Comparison of ENCODE assay signal across 2 cellular contexts in the genomic region with DNA sequence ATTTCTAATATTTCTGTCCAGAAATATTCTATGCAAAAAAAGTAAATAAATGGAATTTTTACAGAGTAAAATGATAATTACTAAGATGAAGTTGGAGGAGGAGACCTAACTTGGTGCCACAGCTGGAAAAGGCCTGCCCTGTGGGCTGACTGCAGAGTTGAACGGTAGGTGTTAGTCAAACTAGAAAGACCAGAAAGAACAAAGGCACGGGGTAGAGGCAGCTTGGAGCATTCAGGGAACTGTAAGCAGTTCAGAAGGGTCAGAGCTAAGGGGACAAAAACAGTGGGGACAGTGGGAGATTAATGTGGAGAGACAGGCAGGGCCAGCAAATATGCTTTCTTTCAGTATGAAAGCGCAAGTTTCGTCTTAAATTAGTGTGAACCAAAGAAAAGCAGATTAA.
TF ChIP-seq lines count a peak whose summit lies in the region.

No MANE protein-coding gene starts in this region.

TF ChIP-seq in HEK293, 187 proteins besides CTCF, POLR2A, EP300 and RAD21:
- peak; percentile 31; the same call in 1 of the 2 replicates for TF ChIP-seq ZIC2 (tag by site-specific recombination; IDR thresholded peaks at IDR 0.05)
- TF ChIP-seq ZNF426 (tag by site-specific recombination; IDR thresholded peaks at IDR 0.05), result no peak
TF ChIP-seq in HEK293: peak in this region for 1.

TF ChIP-seq in H1, 55 proteins besides CTCF, POLR2A, EP300 and RAD21:
- no peak for TF ChIP-seq SIX5 (IDR thresholded peaks at IDR 0.05; ENCODE audit: low read depth, low read length)
- TF ChIP-seq TAF1 (IDR thresholded peaks at IDR 0.05; ENCODE audit: low read depth, low read length), result no peak
- TF ChIP-seq, protein P1, sequence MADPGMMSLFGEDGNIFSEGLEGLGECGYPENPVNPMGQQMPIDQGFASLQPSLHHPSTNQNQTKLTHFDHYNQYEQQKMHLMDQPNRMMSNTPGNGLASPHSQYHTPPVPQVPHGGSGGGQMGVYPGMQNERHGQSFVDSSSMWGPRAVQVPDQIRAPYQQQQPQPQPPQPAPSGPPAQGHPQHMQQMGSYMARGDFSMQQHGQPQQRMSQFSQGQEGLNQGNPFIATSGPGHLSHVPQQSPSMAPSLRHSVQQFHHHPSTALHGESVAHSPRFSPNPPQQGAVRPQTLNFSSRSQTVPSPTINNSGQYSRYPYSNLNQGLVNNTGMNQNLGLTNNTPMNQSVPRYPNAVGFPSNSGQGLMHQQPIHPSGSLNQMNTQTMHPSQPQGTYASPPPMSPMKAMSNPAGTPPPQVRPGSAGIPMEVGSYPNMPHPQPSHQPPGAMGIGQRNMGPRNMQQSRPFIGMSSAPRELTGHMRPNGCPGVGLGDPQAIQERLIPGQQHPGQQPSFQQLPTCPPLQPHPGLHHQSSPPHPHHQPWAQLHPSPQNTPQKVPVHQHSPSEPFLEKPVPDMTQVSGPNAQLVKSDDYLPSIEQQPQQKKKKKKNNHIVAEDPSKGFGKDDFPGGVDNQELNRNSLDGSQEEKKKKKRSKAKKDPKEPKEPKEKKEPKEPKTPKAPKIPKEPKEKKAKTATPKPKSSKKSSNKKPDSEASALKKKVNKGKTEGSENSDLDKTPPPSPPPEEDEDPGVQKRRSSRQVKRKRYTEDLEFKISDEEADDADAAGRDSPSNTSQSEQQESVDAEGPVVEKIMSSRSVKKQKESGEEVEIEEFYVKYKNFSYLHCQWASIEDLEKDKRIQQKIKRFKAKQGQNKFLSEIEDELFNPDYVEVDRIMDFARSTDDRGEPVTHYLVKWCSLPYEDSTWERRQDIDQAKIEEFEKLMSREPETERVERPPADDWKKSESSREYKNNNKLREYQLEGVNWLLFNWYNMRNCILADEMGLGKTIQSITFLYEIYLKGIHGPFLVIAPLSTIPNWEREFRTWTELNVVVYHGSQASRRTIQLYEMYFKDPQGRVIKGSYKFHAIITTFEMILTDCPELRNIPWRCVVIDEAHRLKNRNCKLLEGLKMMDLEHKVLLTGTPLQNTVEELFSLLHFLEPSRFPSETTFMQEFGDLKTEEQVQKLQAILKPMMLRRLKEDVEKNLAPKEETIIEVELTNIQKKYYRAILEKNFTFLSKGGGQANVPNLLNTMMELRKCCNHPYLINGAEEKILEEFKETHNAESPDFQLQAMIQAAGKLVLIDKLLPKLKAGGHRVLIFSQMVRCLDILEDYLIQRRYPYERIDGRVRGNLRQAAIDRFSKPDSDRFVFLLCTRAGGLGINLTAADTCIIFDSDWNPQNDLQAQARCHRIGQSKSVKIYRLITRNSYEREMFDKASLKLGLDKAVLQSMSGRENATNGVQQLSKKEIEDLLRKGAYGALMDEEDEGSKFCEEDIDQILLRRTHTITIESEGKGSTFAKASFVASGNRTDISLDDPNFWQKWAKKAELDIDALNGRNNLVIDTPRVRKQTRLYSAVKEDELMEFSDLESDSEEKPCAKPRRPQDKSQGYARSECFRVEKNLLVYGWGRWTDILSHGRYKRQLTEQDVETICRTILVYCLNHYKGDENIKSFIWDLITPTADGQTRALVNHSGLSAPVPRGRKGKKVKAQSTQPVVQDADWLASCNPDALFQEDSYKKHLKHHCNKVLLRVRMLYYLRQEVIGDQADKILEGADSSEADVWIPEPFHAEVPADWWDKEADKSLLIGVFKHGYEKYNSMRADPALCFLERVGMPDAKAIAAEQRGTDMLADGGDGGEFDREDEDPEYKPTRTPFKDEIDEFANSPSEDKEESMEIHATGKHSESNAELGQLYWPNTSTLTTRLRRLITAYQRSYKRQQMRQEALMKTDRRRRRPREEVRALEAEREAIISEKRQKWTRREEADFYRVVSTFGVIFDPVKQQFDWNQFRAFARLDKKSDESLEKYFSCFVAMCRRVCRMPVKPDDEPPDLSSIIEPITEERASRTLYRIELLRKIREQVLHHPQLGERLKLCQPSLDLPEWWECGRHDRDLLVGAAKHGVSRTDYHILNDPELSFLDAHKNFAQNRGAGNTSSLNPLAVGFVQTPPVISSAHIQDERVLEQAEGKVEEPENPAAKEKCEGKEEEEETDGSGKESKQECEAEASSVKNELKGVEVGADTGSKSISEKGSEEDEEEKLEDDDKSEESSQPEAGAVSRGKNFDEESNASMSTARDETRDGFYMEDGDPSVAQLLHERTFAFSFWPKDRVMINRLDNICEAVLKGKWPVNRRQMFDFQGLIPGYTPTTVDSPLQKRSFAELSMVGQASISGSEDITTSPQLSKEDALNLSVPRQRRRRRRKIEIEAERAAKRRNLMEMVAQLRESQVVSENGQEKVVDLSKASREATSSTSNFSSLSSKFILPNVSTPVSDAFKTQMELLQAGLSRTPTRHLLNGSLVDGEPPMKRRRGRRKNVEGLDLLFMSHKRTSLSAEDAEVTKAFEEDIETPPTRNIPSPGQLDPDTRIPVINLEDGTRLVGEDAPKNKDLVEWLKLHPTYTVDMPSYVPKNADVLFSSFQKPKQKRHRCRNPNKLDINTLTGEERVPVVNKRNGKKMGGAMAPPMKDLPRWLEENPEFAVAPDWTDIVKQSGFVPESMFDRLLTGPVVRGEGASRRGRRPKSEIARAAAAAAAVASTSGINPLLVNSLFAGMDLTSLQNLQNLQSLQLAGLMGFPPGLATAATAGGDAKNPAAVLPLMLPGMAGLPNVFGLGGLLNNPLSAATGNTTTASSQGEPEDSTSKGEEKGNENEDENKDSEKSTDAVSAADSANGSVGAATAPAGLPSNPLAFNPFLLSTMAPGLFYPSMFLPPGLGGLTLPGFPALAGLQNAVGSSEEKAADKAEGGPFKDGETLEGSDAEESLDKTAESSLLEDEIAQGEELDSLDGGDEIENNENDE (IDR thresholded peaks at IDR 0.05; ENCODE audit: insufficient replicate concordance, low read length), result no peak
